Comparison of ENCODE assay signal across 10 cellular contexts in genomic region chr17:50687200-50688066, GRCh38. TPM values are rescaled to one million over a fixed set of nuclear protein-coding genes. Genes with fewer than 3 reads are reported as not detected.
DNase-seq lines count a peak whose midpoint lies in the region; ATAC-seq and TF ChIP-seq lines count a peak whose summit lies in the region.
"Had no signal": no experiment of that assay in that cellular context is flagged by ENCODE, and none has a peak within 500 bp of the region (broad histone marks: within the 10 kb centered on the region; RNA-seq: fewer than 3 reads in every experiment).

No MANE protein-coding gene starts in this region.

- H3K9me3 Mint-ChIP-seq in activated naive CD4-positive, alpha-beta T cell treated with anti-CD3 and anti-CD28 coated beads for 36 hours = no peaks in the 10 kb centered on the region
- no peaks in the 10 kb centered on the region for H3K9me3 Mint-ChIP-seq in activated T-cell treated with anti-CD3 and anti-CD28 coated beads, Interleukin-2, amount 50 U/mL, for 24 hours

- H3K4me1 Mint-ChIP-seq in activated naive CD4-positive, alpha-beta T cell treated with anti-CD3 and anti-CD28 coated beads for 36 hours (ENCODE audit: low read depth) = no peaks in the 10 kb centered on the region
- no peaks in the 10 kb centered on the region for H3K4me1 Mint-ChIP-seq in activated T-cell treated with anti-CD3 and anti-CD28 coated beads, Interleukin-2, amount 50 U/mL, for 24 hours (ENCODE audit: low read depth)

- no peaks in the 10 kb centered on the region for H3K36me3 Mint-ChIP-seq in activated naive CD4-positive, alpha-beta T cell treated with anti-CD3 and anti-CD28 coated beads for 36 hours (ENCODE audit: low read depth)
- peaks cover 5% of the 10 kb centered on the region for H3K36me3 Mint-ChIP-seq in activated T-cell treated with anti-CD3 and anti-CD28 coated beads, Interleukin-2, amount 50 U/mL, for 24 hours (ENCODE audit: low read depth)

- H3K27ac ChIP-seq in body of pancreas (peak overlapping the region; percentile 90 to 98 (median 94)), left lung (peak overlapping the region in 1 of 2 donors; percentile 28), tibial artery (peak overlapping the region; percentile 75 to 76)

- intact Hi-C loops in body of pancreas (cut with DNase I) = no loop called here
- intact Hi-C loops in left lung (cut with DNase I) = loop anchor here in 1 of 2 donors (10.0 kb wide), 1 partner anchor 53 kb away; the partner anchor contains the start of gene ABCC3
- intact Hi-C loops in tibial artery (cut with DNase I; ENCODE audit: low total_unique reads) = loop anchor here (5.0 to 10.0 kb wide), 3 partner anchors 53 to 203 kb away; partner anchors contain the start of gene ABCC3
- intact Hi-C loops in activated naive CD4-positive, alpha-beta T cell treated with anti-CD3 and anti-CD28 coated beads for 36 hours (cut with micrococcal nuclease) = no loop called here

- TF ChIP-seq CTCF in body of pancreas (IDR thresholded peaks at IDR 0.05) = no peak
- TF ChIP-seq CTCF in left lung (IDR thresholded peaks at IDR 0.05) = no peak
- no peak for TF ChIP-seq CTCF in tibial artery (IDR thresholded peaks at IDR 0.05)

- no peak overlapping the region for H3K27ac Mint-ChIP-seq in activated naive CD4-positive, alpha-beta T cell treated with anti-CD3 and anti-CD28 coated beads for 36 hours
- no peak overlapping the region for H3K27ac Mint-ChIP-seq in activated T-cell treated with anti-CD3 and anti-CD28 coated beads, Interleukin-2, amount 50 U/mL, for 24 hours

- H3K4me3 Mint-ChIP-seq in activated naive CD4-positive, alpha-beta T cell treated with anti-CD3 and anti-CD28 coated beads for 36 hours = no peak overlapping the region
- no peak overlapping the region for H3K4me3 Mint-ChIP-seq in activated T-cell treated with anti-CD3 and anti-CD28 coated beads, Interleukin-2, amount 50 U/mL, for 24 hours

- TF ChIP-seq POLR2A in body of pancreas (IDR thresholded peaks at IDR 0.05) = no peak

- peak; percentile 54 for DNase-seq in MG63
- peak in 1 of 4 donors; percentile 48 for DNase-seq in body of pancreas
- DNase-seq in left lung = no peak
- DNase-seq in tibial artery = peak in 1 of 2 donors; percentile 76
- no peak for DNase-seq in activated naive CD4-positive, alpha-beta T cell treated with anti-CD3 and anti-CD28 coated beads for 36 hours
- DNase-seq in activated T-cell treated with anti-CD3 and anti-CD28 coated beads, Interleukin-2, amount 50 U/mL, for 24 hours = no peak
- DNase-seq: cerebellar nuclear complex, hippocampal formation, nucleus accumbens had no signal

- H3K36me3 ChIP-seq in MG63 (peaks cover 8% of the 10 kb centered on the region), body of pancreas (replicated peaks in 1 of 2; ENCODE audit: insufficient read depth in 1 of 2, low read depth in 2 of 2) (no peaks in the 10 kb centered on the region), left lung (no peaks in the 10 kb centered on the region), tibial artery (peaks cover 2 to 8% (median 6%) of the 10 kb centered on the region in 3 donors)

- ATAC-seq in body of pancreas = no peak
- peak; percentile 1 for ATAC-seq in left lung
- ATAC-seq in HG03378 (IDR thresholded peaks at IDR 0.05; ENCODE audit: unreplicated experiment) = no peak

- no peaks in the 10 kb centered on the region for H3K27me3 Mint-ChIP-seq in activated naive CD4-positive, alpha-beta T cell treated with anti-CD3 and anti-CD28 coated beads for 36 hours (ENCODE audit: low read depth)
- H3K27me3 Mint-ChIP-seq in activated T-cell treated with anti-CD3 and anti-CD28 coated beads, Interleukin-2, amount 50 U/mL, for 24 hours = no peaks in the 10 kb centered on the region

- H3K27me3 ChIP-seq in MG63 (no peaks in the 10 kb centered on the region), body of pancreas (no peaks in the 10 kb centered on the region), left lung (peaks cover 0 to 15% of the 10 kb centered on the region in 2 donors), tibial artery (no peaks in the 10 kb centered on the region)

- 75 to 82% methylated on average over 11 to 16 of the region's 16 CpGs for WGBS in body of pancreas, 2 donors

- CTCF ChIA-PET in activated naive CD4-positive, alpha-beta T cell treated with anti-CD3 and anti-CD28 coated beads for 36 hours (lab: Charles Lee) = no interaction called here

- no peaks in the 10 kb centered on the region for H3K9me3 ChIP-seq in MG63
- no peaks in the 10 kb centered on the region for H3K9me3 ChIP-seq in body of pancreas
- no peaks in the 10 kb centered on the region for H3K9me3 ChIP-seq in left lung
- H3K9me3 ChIP-seq in tibial artery = no peaks in the 10 kb centered on the region

- H3K4me3 ChIP-seq in MG63 = no peak overlapping the region
- H3K4me3 ChIP-seq in body of pancreas = no peak overlapping the region
- no peak overlapping the region for H3K4me3 ChIP-seq in left lung
- H3K4me3 ChIP-seq in tibial artery = no peak overlapping the region

- H3K4me1 ChIP-seq in body of pancreas = peaks cover 95% of the 10 kb centered on the region
- peaks cover 16 to 47% of the 10 kb centered on the region in 2 donors for H3K4me1 ChIP-seq in left lung
- H3K4me1 ChIP-seq in tibial artery = peaks cover 3 to 44% (median 35%) of the 10 kb centered on the region in 4 donors

RNA-seq across cellular contexts. Expression of gene ANKRD40, which starts 20.3 kb away (rescaled TPM):
- 34.8 and 42.5 TPM in 2 replicates for total RNA-seq in MG63 (2014; rRNA removed; shearing (Covaris generic); ENCODE audit: low replicate concordance)
- total RNA-seq in body of pancreas (10 to 100 TPM; 21.3 to 27.0 TPM), left lung (10 to 100 TPM; 42.2 to 47.1 TPM)
- 10 to 100 TPM; 25.7 to 26.5 TPM for total RNA-seq in activated naive CD4-positive, alpha-beta T cell treated with anti-CD3 and anti-CD28 coated beads for 36 hours

RNA-seq across cellular contexts. Expression of gene LUC7L3, which starts 32.0 kb away (rescaled TPM):
- total RNA-seq in MG63 (2014; rRNA removed; shearing (Covaris generic); ENCODE audit: low replicate concordance) = 18.1 and 136 TPM in 2 replicates
- 10 to 100 TPM; 71.2 to 85.6 TPM for total RNA-seq in body of pancreas
- total RNA-seq in left lung = 10 to 100 TPM; 76.1 to 89.2 TPM
- 100 to 1,000 TPM; 120 to 136 TPM for total RNA-seq in activated naive CD4-positive, alpha-beta T cell treated with anti-CD3 and anti-CD28 coated beads for 36 hours

RNA-seq across cellular contexts. Expression of gene ABCC3, which starts 52.8 kb away (rescaled TPM):
- 0.17 and 2.0 TPM in 2 replicates for total RNA-seq in MG63 (2014; rRNA removed; shearing (Covaris generic); ENCODE audit: low replicate concordance)
- total RNA-seq in body of pancreas = 100 to 1,000 TPM; 130 to 163 TPM
- 100 to 1,000 TPM in 1 of 2 donors, 10 to 100 TPM in 1; 52.3 to 120 TPM for total RNA-seq in left lung
- not detected for total RNA-seq in activated naive CD4-positive, alpha-beta T cell treated with anti-CD3 and anti-CD28 coated beads for 36 hours

Comparison
In these comparisons a context has a peak if more than half of its experiments do, and no peak if none do; other contexts are left out.
1. RNA of gene ABCC3, which starts 52.8 kb away (total RNA-seq): 130 to 163 TPM in body of pancreas and 52.3 to 120 TPM in left lung; 0.17 to 2.0 TPM in MG63 and not detected in activated naive CD4-positive, alpha-beta T cell treated with anti-CD3 and anti-CD28 coated beads for 36 hours; every median in the first group is over 10 times any median in the second.